Comparison of ENCODE assay signal across 19 cellular contexts in genomic region chr3:66075281-66075680, GRCh38. TPM values are rescaled to one million over a fixed set of nuclear protein-coding genes. Genes with fewer than 3 reads are reported as not detected.
DNase-seq lines count a peak whose midpoint lies in the region; TF ChIP-seq lines count a peak whose summit lies in the region.
"Had no signal": no experiment of that assay in that cellular context is flagged by ENCODE, and none has a peak within 500 bp of the region (broad histone marks: within the 10 kb centered on the region; RNA-seq: fewer than 3 reads in every experiment).

No MANE protein-coding gene starts in this region.

- POLR2A ChIA-PET in RWPE1 (lab: Yijun Ruan, JAX; ENCODE audit: low non-redundant PET), result no interaction called here

- H3K27ac ChIP-seq in RWPE1, result no peak overlapping the region
- H3K27ac ChIP-seq in Peyer's patch, result no peak overlapping the region
- H3K27ac ChIP-seq: SJCRH30, testis had no signal

- CTCF ChIA-PET in RWPE1 (lab: Yijun Ruan, JAX), result no interaction called here

- H3K9me3 ChIP-seq in Peyer's patch, result no peaks in the 10 kb centered on the region
- H3K9me3 ChIP-seq: SJCRH30, testis had no signal

- no peak overlapping the region for H3K4me3 ChIP-seq in Peyer's patch
- H3K4me3 ChIP-seq: SJCRH30, testis had no signal

- H3K36me3 ChIP-seq in Peyer's patch, result no peaks in the 10 kb centered on the region
- H3K36me3 ChIP-seq: SJCRH30 had no signal

- H3K4me1 ChIP-seq in Peyer's patch, result no peaks in the 10 kb centered on the region
- H3K4me1 ChIP-seq: SJCRH30, testis had no signal

- TF ChIP-seq CTCF in RWPE1 (conservative IDR thresholded peaks at IDR 0.05; ENCODE audit: low read depth) (no peak), Peyer's patch (IDR thresholded peaks at IDR 0.05) (no peak)

- DNase-seq in NCI-H748 (lab: John Stamatoyannopoulos, UW; ENCODE audit: unreplicated experiment) (peak; percentile 11), NCI-H748 treated with DMSO at 0.1 percent for 48 hours (lab: John Stamatoyannopoulos, UW) (no peak), RWPE1 (ENCODE audit: low spot score) (peak; percentile 21), fibroblast of gingiva (ENCODE audit: low read depth) (peak; percentile 76), stromal cell of bone marrow (ENCODE audit: low read depth) (peak; percentile 79), Peyer's patch (no peak), NCI-H774 (lab: John Stamatoyannopoulos, UW) (no peak)
- DNase-seq in stimulated activated CD4-positive, alpha-beta T cell treated with anti-CD3 and anti-CD28 coated beads, Interleukin-4, amount 100 ng/mL, for 4 hours, result no peak
- DNase-seq: 8988T; activated CD4-positive, alpha-beta T cell treated with anti-CD3 and anti-CD28 coated beads, Interleukin-2, amount 50 U/mL, for 48 hours; activated T-cell treated with anti-CD3 and anti-CD28 coated beads, Interleukin-2, amount 50 U/mL, for 72 hours; anterior cingulate cortex; foreskin melanocyte; GF-D8; naive thymus-derived CD4-positive, alpha-beta T cell; NCI-H1092 treated with DMSO at 0.1 percent for 48 hours; stimulated activated CD4-positive, alpha-beta T cell treated with anti-CD3 and anti-CD28 coated beads, Interleukin-1b, Interleukin-23, amount 100 ng/mL, for 48 hours; testis had no signal

- no peaks in the 10 kb centered on the region for H3K27me3 ChIP-seq in Peyer's patch
- H3K27me3 ChIP-seq: SJCRH30, testis had no signal

- no peak for TF ChIP-seq POLR2A in Peyer's patch (IDR thresholded peaks at IDR 0.05)

RNA-seq across cellular contexts. Expression of gene MAGI1, which starts 36.6 kb away (rescaled TPM):
- 10 to 100 TPM; 49.5 to 72.1 (median 67.6) TPM for total RNA-seq in Peyer's patch

Comparison
In these comparisons a context has a peak if more than half of its experiments do, and no peak if none do; other contexts are left out.
1. DNase-seq: peak in NCI-H748 (single experiment), RWPE1 (single experiment), fibroblast of gingiva (single experiment) and stromal cell of bone marrow (single experiment); none in NCI-H748 treated with DMSO at 0.1 percent for 48 hours (single experiment), stimulated activated CD4-positive, alpha-beta T cell treated with anti-CD3 and anti-CD28 coated beads, Interleukin-4, amount 100 ng/mL, for 4 hours (0 of 2), Peyer's patch (0 of 3) and NCI-H774 (single experiment).